ENCODE assay signal across 1 cellular context in genomic region chr1:93150729-93151128, GRCh38.
TF ChIP-seq lines count a peak whose summit lies in the region.

No MANE protein-coding gene starts in this region.

TF ChIP-seq in K562, 482 proteins besides CTCF, POLR2A, EP300 and RAD21:
- TF ChIP-seq SLC30A9 (CRISPR knock-in tag; IDR thresholded peaks at IDR 0.05) (no peak), RCOR1 (IDR thresholded peaks at IDR 0.05; ENCODE audit: borderline replicate concordance in 1 of 2, low read depth in 2 of 2, low read length in 2 of 2) (no peak), NR4A1 (CRISPR knock-in tag; IDR thresholded peaks at IDR 0.05) (no peak), NR4A1 (tag; IDR thresholded peaks at IDR 0.05) (no peak), MIER1 (IDR thresholded peaks at IDR 0.05; ENCODE audit: low read depth) (no peak), BRCA1 (IDR thresholded peaks at IDR 0.05) (no peak), BRCA1 (CRISPR knock-in tag; IDR thresholded peaks at IDR 0.05) (no peak), ZNF184 (CRISPR knock-in tag; IDR thresholded peaks at IDR 0.05) (no peak), RNF219 (CRISPR knock-in tag; IDR thresholded peaks at IDR 0.05) (no peak), STAG1 (CRISPR knock-in tag; IDR thresholded peaks at IDR 0.05; ENCODE audit: borderline replicate concordance) (no peak)
TF ChIP-seq in K562: peak in this region for 0.
